ENCODE assay signal across 32 cellular contexts in genomic region chr4:167265231-167265630, GRCh38. TPM values are rescaled to one million over a fixed set of nuclear protein-coding genes. Genes with fewer than 3 reads are reported as not detected.
"Had no signal": no experiment of that assay in that cellular context is flagged by ENCODE, and none has a peak within 500 bp of the region (broad histone marks: within the 10 kb centered on the region; RNA-seq: fewer than 3 reads in every experiment).

No MANE protein-coding gene starts in this region.

- H2AFZ ChIP-seq: neural progenitor cell, parathyroid adenoma had no signal

- ATAC-seq: left colon; left lung; lower lobe of right lung; natural killer cell; right lobe of liver; stimulated activated memory B cell treated with anti-CD40 and anti-IgM and Interleukin-4, amounts not matched to agents 10 μg/mL and 1 μg/mL and 100 μg/mL, for 72 hours; stimulated activated naive CD8-positive, alpha-beta T cell treated with anti-CD3 and anti-CD28 coated beads, Interleukin-15, amount 100 ng/mL, for 72 hours; upper lobe of right lung had no signal

- H3K4me2 ChIP-seq: neural progenitor cell, smooth muscle cell had no signal

- H3K9ac ChIP-seq: neural progenitor cell, parathyroid adenoma had no signal

- H3K4me3 ChIP-seq: left lung, lower lobe of right lung, neural progenitor cell, right atrium auricular region, right lobe of liver, smooth muscle cell, transverse colon, upper lobe of right lung had no signal

- H3K27ac ChIP-seq: left lung, lower lobe of right lung, neural progenitor cell, neutrophil, parathyroid adenoma, right atrium auricular region, right lobe of liver, transverse colon, upper lobe of right lung had no signal

- DNase-seq: hypothalamus; immature natural killer cell; kidney; left colon; left lung; lower lobe of right lung; mammary epithelial cell; mesenchymal stem cell; naive B cell; natural killer cell; nephron progenitor cell; occipital lobe; right lobe of liver; stimulated activated CD4-positive, alpha-beta T cell treated with anti-CD3 and anti-CD28 coated beads, Interleukin-1b, Interleukin-23, amount 100 ng/mL, for 48 hours; stimulated activated CD4-positive, alpha-beta T cell treated with anti-CD3 and anti-CD28 coated beads, Interleukin-2, amount 100 ng/mL, for 48 hours; stimulated activated CD4-positive, alpha-beta T cell treated with anti-CD3 and anti-CD28 coated beads, Interleukin-4, amount 100 ng/mL, for 4 hours; stimulated activated CD8-positive, alpha-beta memory T cell treated with anti-CD3 and anti-CD28 coated beads, Interleukin-4, amount 100 ng/mL, for 48 hours; stimulated activated naive CD4-positive, alpha-beta T cell treated with Interleukin-2 at 50 U/mL for 16 hours; stimulated activated naive CD8-positive, alpha-beta T cell treated with anti-CD3 and anti-CD28 coated beads, Interleukin-15, amount 100 ng/mL, for 72 hours; substantia nigra; transverse colon; upper lobe of right lung had no signal

- H3K79me2 ChIP-seq: parathyroid adenoma had no signal

- H3K4me1 ChIP-seq: left lung, lower lobe of right lung, neural progenitor cell, parathyroid adenoma, right atrium auricular region, right lobe of liver, transverse colon, upper lobe of right lung had no signal

- H3K36me3 ChIP-seq: left lung, lower lobe of right lung, neural progenitor cell, neutrophil, right atrium auricular region, right lobe of liver, transverse colon, upper lobe of right lung had no signal

- H3K27me3 ChIP-seq: left lung, neural progenitor cell, neutrophil, right atrium auricular region, right lobe of liver, transverse colon, upper lobe of right lung had no signal

- H3K9me3 ChIP-seq: lower lobe of right lung, neutrophil, right atrium auricular region, right lobe of liver, transverse colon, upper lobe of right lung had no signal

RNA-seq across cellular contexts. Expression of gene SPOCK3, which starts 30.9 kb away (rescaled TPM):
- total RNA-seq: mammary epithelial cell, natural killer cell, osteocyte, posterior vena cava, pulmonary artery endothelial cell, renal cortical epithelial cell, right atrium auricular region, upper lobe of right lung had no signal
- polyA plus RNA-seq: immature natural killer cell, mammary epithelial cell, smooth muscle cell had no signal
